Comparison of ENCODE assay signal across 1 cellular context in the genomic region with DNA sequence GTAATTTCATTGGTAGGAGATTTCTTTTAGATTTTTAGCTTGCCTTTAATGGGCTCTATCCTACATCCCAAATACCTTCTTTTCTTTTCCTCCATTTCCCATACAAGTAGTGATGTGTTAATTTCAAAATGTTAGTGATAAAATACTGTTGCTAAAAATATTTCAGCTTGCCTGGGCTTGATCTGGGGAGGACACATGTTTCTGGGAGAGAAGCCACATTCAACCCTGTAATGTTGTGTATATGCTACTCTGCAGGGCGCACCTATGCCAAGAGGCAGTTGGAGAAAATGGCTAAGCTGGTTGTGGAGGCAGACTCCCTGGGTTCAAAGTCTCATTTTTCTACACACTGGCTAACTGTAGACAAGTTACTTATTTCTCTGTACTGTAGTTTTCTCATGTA.
TF ChIP-seq lines count a peak whose summit lies in the region.

No MANE protein-coding gene starts in this region.

TF ChIP-seq in endothelial cell of umbilical vein, 7 proteins besides CTCF, POLR2A, EP300 and RAD21:
- no peak for TF ChIP-seq EZH2 (IDR thresholded peaks at IDR 0.05; ENCODE audit: borderline replicate concordance, low read depth, low read length, severe bottlenecking)
- no peak for TF ChIP-seq MYC (IDR thresholded peaks at IDR 0.05; ENCODE audit: low read depth, low read length)
- TF ChIP-seq POLR2AphosphoS5 (IDR thresholded peaks at IDR 0.05; ENCODE audit: insufficient read depth, low read depth, low read length), result no peak
- no peak for TF ChIP-seq MAX (IDR thresholded peaks at IDR 0.05; ENCODE audit: insufficient read depth, insufficient read length)
- no peak for TF ChIP-seq GATA2 (IDR thresholded peaks at IDR 0.05; ENCODE audit: insufficient read depth, insufficient read length, low read depth, low read length)
- TF ChIP-seq JUN (IDR thresholded peaks at IDR 0.05; ENCODE audit: borderline replicate concordance, insufficient read depth, insufficient read length, low read depth), result no peak
- no peak for TF ChIP-seq FOS (IDR thresholded peaks at IDR 0.05; ENCODE audit: borderline replicate concordance, insufficient read depth, low read length)
